ENCODE assay signal across 8 cellular contexts in genomic region chr6:142850653-142851434, GRCh38.
DNase-seq lines count a peak whose midpoint lies in the region; ATAC-seq, FAIRE-seq and TF ChIP-seq lines count a peak whose summit lies in the region.

No MANE protein-coding gene starts in this region.

- no peak for TF ChIP-seq POLR2A in GM12892 (IDR thresholded peaks at IDR 0.05; ENCODE audit: low read depth, low read length)

- ATAC-seq in GM21717 (IDR thresholded peaks at IDR 0.05; ENCODE audit: unreplicated experiment) (peak; percentile 56), HG03097 (IDR thresholded peaks at IDR 0.05; ENCODE audit: low FRiP score, unreplicated experiment) (no peak), GM19395 (IDR thresholded peaks at IDR 0.05; ENCODE audit: unreplicated experiment) (no peak)

- H3K27ac ChIP-seq in epithelial cell of prostate, result peak overlapping the region; percentile 62

- FAIRE-seq in GM12892 (lab: Jason Lieb, UNC), result peak; percentile 61

- no peak for DNase-seq in GM12892 (ENCODE audit: insufficient read length)
- DNase-seq in NCI-H345 treated with DMSO at 0.1 percent for 48 hours (lab: John Stamatoyannopoulos, UW; ENCODE audit: unreplicated experiment), result peak; percentile 21
- DNase-seq in epithelial cell of prostate (ENCODE audit: low read depth, low spot score), result no peak
- no peak for DNase-seq in iPS-NIHi11 (ENCODE audit: low spot score)
- no peak for DNase-seq in NOMO-1 (lab: John Stamatoyannopoulos, UW; ENCODE audit: unreplicated experiment in 2 of 2)
